Comparison of ENCODE assay signal across 23 cellular contexts in genomic region chr12:130959632-130960031, GRCh38. TPM values are rescaled to one million over a fixed set of nuclear protein-coding genes. Genes with fewer than 3 reads are reported as not detected.
"Had no signal": no experiment of that assay in that cellular context is flagged by ENCODE, and none has a peak within 500 bp of the region (broad histone marks: within the 10 kb centered on the region; RNA-seq: fewer than 3 reads in every experiment).

No MANE protein-coding gene starts in this region.

- H3K4me3 ChIP-seq: lung, neural progenitor cell, prostate gland, sigmoid colon, stomach, testis, tibial artery had no signal

- H3K4me2 ChIP-seq: neural progenitor cell had no signal

- H3K9me3 ChIP-seq: prostate gland, sigmoid colon, stomach, testis, tibial artery had no signal

- H3K9ac ChIP-seq: neural progenitor cell had no signal

- H3K36me3 ChIP-seq: neural progenitor cell, prostate gland, sigmoid colon, stomach, tibial artery had no signal

- FAIRE-seq: frontal cortex, keratinocyte had no signal

- H3K27ac ChIP-seq: epithelial cell of prostate, neural progenitor cell, prostate gland, testis, tibial artery had no signal

- ATAC-seq: natural killer cell treated with Interleukin-12 subunit alpha and Interleukin-12 subunit beta and Interleukin-15 and Interleukin-18, amount 100 ng/mL, for 72 hours; stimulated activated effector memory CD8-positive, alpha-beta T cell treated with anti-CD3 and anti-CD28 coated beads, Interleukin-12 subunit alpha, Interleukin-12 subunit beta, amount 100 ng/mL, for 72 hours had no signal

- DNase-seq: caudate nucleus; cerebellar nuclear complex; cortex of kidney; effector CD4-positive, alpha-beta T cell; endodermal cell; naive B cell; sigmoid colon; stimulated activated CD4-positive, alpha-beta T cell treated with anti-CD3 and anti-CD28 coated beads, Interleukin-2, amount 100 ng/mL, for 24 hours; stimulated activated CD4-positive, alpha-beta T cell treated with anti-CD3 and anti-CD28 coated beads, Interleukin-4, amount 100 ng/mL, for 24 hours; stimulated activated naive CD4-positive, alpha-beta T cell treated with Interleukin-2 at 50 U/mL for 16 hours; stomach; substantia nigra; testis; tibial artery had no signal

- H2AFZ ChIP-seq: neural progenitor cell had no signal

- H3K27me3 ChIP-seq: neural progenitor cell, sigmoid colon, testis, tibial artery had no signal

- H3K4me1 ChIP-seq: prostate gland had no signal

RNA-seq across cellular contexts. Expression of gene ADGRD1, which starts 5.9 kb away (rescaled TPM):
- total RNA-seq: glomerular endothelial cell; natural killer cell treated with Interleukin-12 subunit alpha and Interleukin-12 subunit beta and Interleukin-15 and Interleukin-18, amount 100 ng/mL, for 72 hours had no signal
- polyA plus RNA-seq: keratinocyte had no signal
